10 cellular contexts compared by ENCODE assay signal in genomic region chr12:93824514-93825500, GRCh38.
DNase-seq lines count a peak whose midpoint lies in the region; TF ChIP-seq lines count a peak whose summit lies in the region.
"Had no signal": no experiment of that assay in that cellular context is flagged by ENCODE, and none has a peak within 500 bp of the region (broad histone marks: within the 10 kb centered on the region; RNA-seq: fewer than 3 reads in every experiment).

No MANE protein-coding gene starts in this region.

- H3K4me2 ChIP-seq in neural progenitor cell (peak overlapping the region; percentile 7), MM.1S (ENCODE audit: low read depth, low read length) (no peak overlapping the region)

- H3K4me1 ChIP-seq in neural progenitor cell (peaks cover 10% of the 10 kb centered on the region), MM.1S (ENCODE audit: low read length) (no peaks in the 10 kb centered on the region)

- H3K27ac ChIP-seq in neural progenitor cell (no peak overlapping the region), MM.1S (ENCODE audit: low read length) (no peak overlapping the region)

- no peak overlapping the region for H3K27ac Mint-ChIP-seq in neural progenitor cell
- H3K27ac Mint-ChIP-seq: activated naive CD4-positive, alpha-beta T cell treated with anti-CD3 and anti-CD28 coated beads for 36 hours had no signal

- no peak overlapping the region for H3K4me3 Mint-ChIP-seq in neural progenitor cell
- H3K4me3 Mint-ChIP-seq: activated naive CD4-positive, alpha-beta T cell treated with anti-CD3 and anti-CD28 coated beads for 36 hours had no signal

- no peaks in the 10 kb centered on the region for H3K36me3 ChIP-seq in neural progenitor cell
- no peaks in the 10 kb centered on the region for H3K36me3 ChIP-seq in MM.1S (replicated peaks; ENCODE audit: insufficient read depth, low read length)

- no peaks in the 10 kb centered on the region for H3K9me2 ChIP-seq in MM.1S (replicated peaks; ENCODE audit: insufficient read depth, low read length)

- H2AFZ ChIP-seq in neural progenitor cell (replicated peaks): no peak overlapping the region
- no peak overlapping the region for H2AFZ ChIP-seq in MM.1S (ENCODE audit: low read length)

- H3K4me3 ChIP-seq in fibroblast of mammary gland (ENCODE audit: control insufficient read depth, low read depth, low read length): no peak overlapping the region
- no peak overlapping the region for H3K4me3 ChIP-seq in neural progenitor cell
- no peak overlapping the region for H3K4me3 ChIP-seq in MM.1S (ENCODE audit: low read length)

- peak; percentile 73 for DNase-seq in EL
- DNase-seq in NCI-H446 (lab: John Stamatoyannopoulos, UW): peak; percentile 27 to 57
- DNase-seq in fibroblast of mammary gland (ENCODE audit: low read depth): peak; percentile 36
- peak; percentile 64 for DNase-seq in neural progenitor cell (ENCODE audit: low spot score)
- no peak for DNase-seq in MM.1S
- DNase-seq in nucleus accumbens (lab: John Stamatoyannopoulos, UW): no peak
- no peak for DNase-seq in GM19240 (ENCODE audit: insufficient read length, low spot score)
- DNase-seq in NCI-H2196 (lab: John Stamatoyannopoulos, UW; ENCODE audit: unreplicated experiment): no peak
- DNase-seq: activated naive CD4-positive, alpha-beta T cell treated with anti-CD3 and anti-CD28 coated beads for 36 hours; hippocampal formation had no signal

- H3K4me1 Mint-ChIP-seq in neural progenitor cell: peaks cover 7% of the 10 kb centered on the region

- H3F3A ChIP-seq in neural progenitor cell (ENCODE audit: low read depth): no peaks in the 10 kb centered on the region
- H3F3A ChIP-seq in MM.1S (ENCODE audit: insufficient read depth, low read length): no peaks in the 10 kb centered on the region

- H3K9me3 ChIP-seq in neural progenitor cell (ENCODE audit: low read depth) (no peaks in the 10 kb centered on the region), MM.1S (replicated peaks; ENCODE audit: insufficient read depth, low read length) (no peaks in the 10 kb centered on the region)

- no peaks in the 10 kb centered on the region for H3K9me3 Mint-ChIP-seq in neural progenitor cell
- H3K9me3 Mint-ChIP-seq: activated naive CD4-positive, alpha-beta T cell treated with anti-CD3 and anti-CD28 coated beads for 36 hours had no signal

- no peaks in the 10 kb centered on the region for H3K79me2 ChIP-seq in neural progenitor cell (ENCODE audit: low read depth)
- H3K79me2 ChIP-seq in MM.1S (ENCODE audit: low read length): no peaks in the 10 kb centered on the region

- H3K27me3 ChIP-seq in neural progenitor cell (no peaks in the 10 kb centered on the region), MM.1S (replicated peaks; ENCODE audit: insufficient read depth, low read length) (no peaks in the 10 kb centered on the region)

- TF ChIP-seq CTCF in fibroblast of mammary gland (conservative IDR thresholded peaks at IDR 0.05; ENCODE audit: control insufficient read depth, insufficient read depth, low read depth, low read length): no peak
- no peak for TF ChIP-seq CTCF in neural progenitor cell (IDR thresholded peaks at IDR 0.05)
- no peak for TF ChIP-seq CTCF in MM.1S (IDR thresholded peaks at IDR 0.05; ENCODE audit: low read length)

- H4K20me1 ChIP-seq in neural progenitor cell (ENCODE audit: low read depth) (no peaks in the 10 kb centered on the region), MM.1S (ENCODE audit: insufficient read depth, low read length) (no peaks in the 10 kb centered on the region)

- H3K27me3 Mint-ChIP-seq in neural progenitor cell (ENCODE audit: insufficient read depth, low read depth): peaks cover 2% of the 10 kb centered on the region

- no peaks in the 10 kb centered on the region for H3K36me3 Mint-ChIP-seq in neural progenitor cell

- H3K9ac ChIP-seq in neural progenitor cell: no peak overlapping the region
- H3K9ac ChIP-seq in MM.1S (ENCODE audit: low read length): no peak overlapping the region

Comparison
In these comparisons a context has a peak if more than half of its experiments do, and no peak if none do; other contexts are left out.
1. DNase-seq: peak in EL (single experiment), NCI-H446 (2 of 2), fibroblast of mammary gland (single experiment) and neural progenitor cell (single experiment); none in MM.1S (single experiment), nucleus accumbens (0 of 56), GM19240 (single experiment) and NCI-H2196 (single experiment).